8 cellular contexts compared by ENCODE assay signal in the genomic region with DNA sequence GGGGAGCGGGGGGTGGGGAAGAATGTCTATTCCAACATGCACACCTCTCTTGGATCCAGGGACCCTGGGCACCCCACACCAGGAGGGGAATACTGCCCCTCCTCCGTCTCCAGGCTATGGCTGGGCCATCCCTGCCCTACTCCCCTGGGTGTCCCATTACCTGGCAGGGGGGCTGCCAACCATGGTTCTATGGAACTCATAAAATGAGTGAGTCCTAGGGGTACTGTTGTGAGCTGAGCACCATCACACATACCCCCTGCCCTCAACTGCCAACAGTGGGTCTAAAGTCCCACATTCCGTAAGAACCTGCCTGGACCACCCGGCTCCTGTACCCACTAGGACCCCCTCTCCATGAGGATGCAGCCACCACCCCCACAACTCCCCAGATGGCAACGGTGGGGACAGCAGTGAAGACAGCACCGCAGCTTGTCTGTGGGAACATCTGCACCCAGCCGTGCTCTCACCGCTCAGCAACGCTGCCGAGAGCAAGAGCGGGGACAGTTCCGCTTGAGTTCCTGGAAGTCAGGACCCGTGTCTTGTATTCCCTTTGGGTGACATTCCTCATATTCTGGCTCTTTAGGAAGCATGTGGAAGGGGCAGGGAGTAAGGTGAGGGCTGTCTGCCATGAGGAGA. TPM values are rescaled to one million over a fixed set of nuclear protein-coding genes. Genes with fewer than 3 reads are reported as not detected.
A peak's percentile ranks its signal among the peaks of the same experiment; 100 is the strongest.
DNase-seq lines count a peak whose midpoint lies in the region; ATAC-seq, FAIRE-seq and TF ChIP-seq lines count a peak whose summit lies in the region.

No MANE protein-coding gene starts in this region.

- 92 to 94% methylated on average over 13 of the region's 13 CpGs for WGBS in aorta, 2 donors

- H3K9ac ChIP-seq in PC-3 (ENCODE audit: low read length), result peak overlapping the region; percentile 46
- peak overlapping the region; percentile 12 for H3K9ac ChIP-seq in endothelial cell of umbilical vein (replicated peaks; ENCODE audit: extremely low read depth, insufficient read depth, low read length)

- H3K4me3 ChIP-seq in CD8-positive, alpha-beta memory T cell (ENCODE audit: low read length), result no peak overlapping the region
- H3K4me3 ChIP-seq in PC-3 (ENCODE audit: low read length), result peak overlapping the region; percentile 32; the same call in 1 of the 2 replicates
- no peak overlapping the region for H3K4me3 ChIP-seq in endothelial cell of umbilical vein (replicated peaks in 1 of 3; ENCODE audit: insufficient read depth in 1 of 3, low read depth in 1 of 3, low read length in 3 of 3)
- H3K4me3 ChIP-seq in gastrocnemius medialis, result no peak overlapping the region
- no peak overlapping the region for H3K4me3 ChIP-seq in aorta (ENCODE audit: low read length in 2 of 2)

- CTCF ChIA-PET in CD8-positive, alpha-beta memory T cell (lab: Charles Lee), result interaction anchor here (1.2 to 5.6 kb wide), 4 partner anchors 14 to 109 kb away, joined by 3 to 108 read pairs (median 22); a partner anchor contains a TSS
- CTCF ChIA-PET in PC-3 (lab: Charles Lee) (interaction anchor here (0.6 to 1.1 kb wide), 5 partner anchors 9 to 132 kb away, joined by 3 to 7 read pairs (median 7); no protein-coding TSS in a partner anchor), endothelial cell of umbilical vein (lab: Charles Lee) (interaction anchor here (0.7 kb wide), 1 partner anchor 108 kb away, joined by 4 read pairs; no protein-coding TSS in a partner anchor)

- peaks cover 17% of the 10 kb centered on the region for H3K4me1 ChIP-seq in CD8-positive, alpha-beta memory T cell (ENCODE audit: insufficient read depth, low read length)
- H3K4me1 ChIP-seq in PC-3 (ENCODE audit: insufficient read depth, low read length), result peaks cover 18% of the 10 kb centered on the region
- peaks cover 52% of the 10 kb centered on the region for H3K4me1 ChIP-seq in endothelial cell of umbilical vein (ENCODE audit: control insufficient read depth, extremely low read depth, insufficient read depth, low read length)
- peaks cover 70 to 93% of the 10 kb centered on the region in 2 donors for H3K4me1 ChIP-seq in gastrocnemius medialis
- H3K4me1 ChIP-seq in aorta (ENCODE audit: control insufficient read depth in 1 of 2, insufficient read depth in 2 of 2, low read length in 2 of 2), result no peaks in the 10 kb centered on the region

- FAIRE-seq in endothelial cell of umbilical vein (lab: Jason Lieb, UNC), result no peak

- H3K9me3 Mint-ChIP-seq in CD8-positive, alpha-beta memory T cell, result no peaks in the 10 kb centered on the region

- TF ChIP-seq CTCF in PC-3 (conservative IDR thresholded peaks at IDR 0.05; ENCODE audit: low read depth, low read length), result no peak
- no peak for TF ChIP-seq CTCF in endothelial cell of umbilical vein (IDR thresholded peaks at IDR 0.05; ENCODE audit: extremely low read depth in 1 of 2, insufficient read depth in 1 of 2, low read depth in 1 of 2, low read length in 2 of 2)
- TF ChIP-seq CTCF in gastrocnemius medialis (IDR thresholded peaks at IDR 0.05 in 4 of 5, conservative IDR thresholded peaks at IDR 0.05 in 1 of 5), result no peak

- peak overlapping the region; percentile 73 for H3K4me2 ChIP-seq in PC-3 (ENCODE audit: low read length)
- H3K4me2 ChIP-seq in endothelial cell of umbilical vein (ENCODE audit: insufficient read depth, low read length), result no peak overlapping the region

- no peak overlapping the region for H3K4me3 Mint-ChIP-seq in CD8-positive, alpha-beta memory T cell

- peaks cover 0 to 78% (median 5%) of the 10 kb centered on the region in 3 donors for H3K36me3 Mint-ChIP-seq in CD8-positive, alpha-beta memory T cell

- peak overlapping the region; percentile 28; the same call in 1 of the 2 replicates for H2AFZ ChIP-seq in PC-3 (ENCODE audit: low read length)
- H2AFZ ChIP-seq in endothelial cell of umbilical vein (ENCODE audit: low read depth, low read length), result no peak overlapping the region

- dilution Hi-C loops in endothelial cell of umbilical vein (cut with MboI; ENCODE audit: extremely low pct_ligation_motif_present, low sequenced_read_pairs), result no loop called here

- intact Hi-C loops in PC-3 (cut with micrococcal nuclease), result loop anchor here (2.0 kb wide), 1 partner anchor 41 kb away; a partner anchor contains a TSS
- intact Hi-C loops in endothelial cell of umbilical vein (cut with micrococcal nuclease), result loop anchor here (2.0 to 10.0 kb wide), 5 partner anchors 21 to 321 kb away; a partner anchor contains a TSS
- intact Hi-C loops in gastrocnemius medialis (cut with DNase I; ENCODE audit: low total_unique reads), result loop anchor here (1.0 to 10.0 kb wide), 4 partner anchors 37 to 347 kb away; a partner anchor contains a TSS
- intact Hi-C loops in aorta (cut with DNase I), result loop anchor here (2.0 to 5.0 kb wide), 2 partner anchors 37 to 41 kb away; a partner anchor contains a TSS

- peak overlapping the region; percentile 57 for H3K27ac ChIP-seq in CD8-positive, alpha-beta memory T cell (ENCODE audit: low read depth, low read length)
- H3K27ac ChIP-seq in PC-3 (ENCODE audit: low read length), result peak overlapping the region; percentile 74
- H3K27ac ChIP-seq in endothelial cell of umbilical vein (ENCODE audit: insufficient read depth, low read depth, low read length), result peak overlapping the region; percentile 91
- peak overlapping the region; percentile 97 to 100 (median 100) for H3K27ac ChIP-seq in gastrocnemius medialis
- peak overlapping the region in 1 of 2 donors; percentile 11 for H3K27ac ChIP-seq in aorta (ENCODE audit: low read depth in 1 of 2, low read length in 2 of 2)

- in situ Hi-C loops in gastrocnemius medialis (cut with MboI; ENCODE audit: low sequenced_read_pairs in 4 of 4), result loop anchor here in 1 of 4 donors (10.0 to 25.0 kb wide), 2 partner anchors 89 to 447 kb away; no protein-coding TSS in a partner anchor

- DNase-seq in CD8-positive, alpha-beta memory T cell, result no peak
- DNase-seq in PC-3 (no peak), endothelial cell of umbilical vein (ENCODE audit: low read depth, low spot score) (no peak), gastrocnemius medialis (no peak), aorta (no peak), retina (no peak), NCI-H2081 (lab: John Stamatoyannopoulos, UW) (no peak), NCI-H146 (lab: John Stamatoyannopoulos, UW) (no peak)

- no peak for ATAC-seq in PC-3
- no peak for ATAC-seq in gastrocnemius medialis
- ATAC-seq in aorta (ENCODE audit: low FRiP score), result no peak

- peaks cover 14 to 48% (median 20%) of the 10 kb centered on the region in 3 donors for H3K4me1 Mint-ChIP-seq in CD8-positive, alpha-beta memory T cell

- peak overlapping the region in 6 of 8 donors; percentile 52 to 75 (median 62) for H3K27ac Mint-ChIP-seq in CD8-positive, alpha-beta memory T cell

- no peaks in the 10 kb centered on the region for H3K9me2 ChIP-seq in PC-3 (replicated peaks; ENCODE audit: low read length)

- H3F3A ChIP-seq in PC-3 (ENCODE audit: low read length, unreplicated experiment), result no peaks in the 10 kb centered on the region

- peaks cover 19% of the 10 kb centered on the region for H3K36me3 ChIP-seq in CD8-positive, alpha-beta memory T cell (ENCODE audit: insufficient read depth, low read length)
- peaks cover 8% of the 10 kb centered on the region; the same call in 1 of the 2 replicates for H3K36me3 ChIP-seq in PC-3 (ENCODE audit: low read depth, low read length)
- H3K36me3 ChIP-seq in endothelial cell of umbilical vein (ENCODE audit: control insufficient read depth in 2 of 2, extremely low read depth in 1 of 2, insufficient read depth in 2 of 2, low read length in 2 of 2), result no peaks in the 10 kb centered on the region
- peaks cover 0 to 36% of the 10 kb centered on the region in 2 donors for H3K36me3 ChIP-seq in gastrocnemius medialis
- no peaks in the 10 kb centered on the region for H3K36me3 ChIP-seq in aorta (ENCODE audit: control insufficient read depth in 1 of 2, insufficient read depth in 2 of 2, low read length in 1 of 2)

- H3K79me2 ChIP-seq in PC-3 (ENCODE audit: low read length), result no peaks in the 10 kb centered on the region
- H3K79me2 ChIP-seq in endothelial cell of umbilical vein (ENCODE audit: control insufficient read depth, insufficient read depth, low read length), result no peaks in the 10 kb centered on the region

- no peaks in the 10 kb centered on the region for H3K9me1 ChIP-seq in endothelial cell of umbilical vein (replicated peaks; ENCODE audit: control insufficient read depth, extremely low read depth, insufficient read depth, low read length)

- TF ChIP-seq POLR2A in endothelial cell of umbilical vein (IDR thresholded peaks at IDR 0.05; ENCODE audit: low read depth, low read length), result no peak
- TF ChIP-seq POLR2A in gastrocnemius medialis (IDR thresholded peaks at IDR 0.05), result no peak

- no peaks in the 10 kb centered on the region for H3K9me3 ChIP-seq in CD8-positive, alpha-beta memory T cell (ENCODE audit: low read length)
- H3K9me3 ChIP-seq in PC-3 (ENCODE audit: low read length) (no peaks in the 10 kb centered on the region), endothelial cell of umbilical vein (replicated peaks; ENCODE audit: control insufficient read depth, insufficient read depth, low read length) (no peaks in the 10 kb centered on the region), gastrocnemius medialis (no peaks in the 10 kb centered on the region), aorta (ENCODE audit: control insufficient read depth, low read length) (no peaks in the 10 kb centered on the region)

- BruUV-seq in PC-3 (replicated peaks; lab: Mats Ljungman, UMichigan), result no TSS peak
- no TSS peak for BruUV-seq in endothelial cell of umbilical vein (replicated peaks; lab: Mats Ljungman, UMichigan)

- no peaks in the 10 kb centered on the region for H3K27me3 Mint-ChIP-seq in CD8-positive, alpha-beta memory T cell

- no peaks in the 10 kb centered on the region for H3K27me3 ChIP-seq in CD8-positive, alpha-beta memory T cell (ENCODE audit: insufficient read depth, low read length, poor library complexity, severe bottlenecking)
- no peaks in the 10 kb centered on the region for H3K27me3 ChIP-seq in PC-3 (ENCODE audit: low read length)
- no peaks in the 10 kb centered on the region for H3K27me3 ChIP-seq in endothelial cell of umbilical vein (ENCODE audit: control insufficient read depth in 2 of 2, insufficient read depth in 2 of 2, low read length in 2 of 2)
- no peaks in the 10 kb centered on the region for H3K27me3 ChIP-seq in gastrocnemius medialis
- no peaks in the 10 kb centered on the region for H3K27me3 ChIP-seq in aorta (ENCODE audit: control insufficient read depth in 1 of 2, insufficient read depth in 2 of 2, low read length in 1 of 2)

- POLR2A ChIA-PET in CD8-positive, alpha-beta memory T cell (lab: Charles Lee), result no interaction called here
- POLR2A ChIA-PET in PC-3 (lab: Charles Lee; ENCODE audit: unreplicated experiment), result no interaction called here
- POLR2A ChIA-PET in endothelial cell of umbilical vein (lab: Charles Lee), result interaction anchor here (1.3 kb wide), 1 partner anchor 42 kb away, joined by 3 read pairs; a partner anchor contains a TSS

- H4K20me1 ChIP-seq in PC-3 (ENCODE audit: low read length), result no peaks in the 10 kb centered on the region
- H4K20me1 ChIP-seq in endothelial cell of umbilical vein (replicated peaks; ENCODE audit: control insufficient read depth, extremely low read depth, insufficient read depth, low read length), result no peaks in the 10 kb centered on the region

RNA-seq across cellular contexts. Expression of a gene that starts 41.5 kb away (rescaled TPM):
- total RNA-seq in CD8-positive, alpha-beta memory T cell, result 10 to 100 TPM; 84.9 to 87.3 TPM
- polyA plus RNA-seq in CD8-positive, alpha-beta memory T cell, result 163 TPM
- total RNA-seq in PC-3 (2014; rRNA removed) (58.9 and 77.5 TPM in 2 replicates), endothelial cell of umbilical vein (36.9 and 41.1 TPM in 2 replicates), gastrocnemius medialis (1,000 to 10,000 TPM; 1,150 to 2,167 (median 1,736) TPM), aorta (10 to 100 TPM; 22.9 to 37.9 TPM)
- polyA plus RNA-seq in endothelial cell of umbilical vein (25.8 and 26.3 TPM in 2 replicates), aorta (10 to 100 TPM; 15.4 to 20.3 TPM)
- polyA plus RNA-seq in endothelial cell of umbilical vein (2011; cell fraction: cytosol; rRNA removed), result 28.8 and 33.3 TPM in 2 replicates
- polyA plus RNA-seq in endothelial cell of umbilical vein (2011; cell fraction: nucleus; rRNA removed), result 44.9 and 47.0 TPM in 2 replicates
- 44.5 and 73.2 TPM in 2 replicates for polyA plus RNA-seq in endothelial cell of umbilical vein (2012)
- 13.8 and 26.5 TPM in 2 replicates for polyA minus RNA-seq in endothelial cell of umbilical vein
- polyA minus RNA-seq in endothelial cell of umbilical vein (2011; cell fraction: cytosol; rRNA and poly(A)+ RNA removed), result 20.5 TPM
- 8.6 and 18.5 TPM in 2 replicates for polyA minus RNA-seq in endothelial cell of umbilical vein (2011; cell fraction: nucleus; rRNA and poly(A)+ RNA removed)

Comparison
In these comparisons a context has a peak if more than half of its experiments do, and no peak if none do; other contexts are left out.
1. RNA of a gene that starts 41.5 kb away (total RNA-seq): 1,150 to 2,167 TPM in gastrocnemius medialis; 84.9 to 87.3 TPM in CD8-positive, alpha-beta memory T cell, 58.9 to 77.5 TPM in PC-3, 22.9 to 37.9 TPM in aorta and 36.9 to 41.1 TPM in endothelial cell of umbilical vein; every median in the first group is over 10 times any median in the second.